In the genomic region with DNA sequence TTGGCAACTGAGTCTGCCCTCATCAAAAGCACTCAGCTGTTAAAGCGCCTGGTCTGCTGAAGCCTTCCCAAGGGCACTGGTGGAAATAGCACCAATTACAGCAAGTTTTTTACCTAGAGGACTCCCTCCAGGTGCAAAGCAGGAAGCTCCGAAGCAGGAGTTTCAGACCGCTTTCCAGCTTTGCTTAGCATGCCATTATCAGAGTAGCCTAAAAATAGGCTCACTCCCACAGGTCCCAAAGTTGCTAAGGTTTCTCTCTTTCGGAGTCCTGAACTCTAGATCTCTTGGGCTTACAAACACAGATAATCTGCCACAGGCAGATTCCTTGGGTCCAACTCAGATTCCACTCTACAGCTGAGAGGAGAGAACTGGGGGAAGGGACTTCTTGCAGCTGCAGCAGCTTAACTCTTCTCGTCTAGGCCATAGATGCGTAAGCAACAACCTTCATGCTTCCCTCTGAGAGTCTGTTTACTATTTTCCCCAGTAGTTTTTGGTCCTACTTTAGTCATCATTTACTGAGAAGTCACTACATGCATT, we compare ENCODE assay signal across 19 cellular contexts. TPM values are rescaled to one million over a fixed set of nuclear protein-coding genes. Genes with fewer than 3 reads are reported as not detected.
DNase-seq lines count a peak whose midpoint lies in the region; ATAC-seq and TF ChIP-seq lines count a peak whose summit lies in the region.
"Had no signal": no experiment of that assay in that cellular context is flagged by ENCODE, and none has a peak within 500 bp of the region (broad histone marks: within the 10 kb centered on the region; RNA-seq: fewer than 3 reads in every experiment).

No MANE protein-coding gene starts in this region.

- H3K4me1 ChIP-seq in cardiac muscle cell (ENCODE audit: low read depth) (peaks cover 18% of the 10 kb centered on the region), esophagus muscularis mucosa (peaks cover 0 to 3% (median 0%) of the 10 kb centered on the region in 4 donors)

- no peaks in the 10 kb centered on the region for H3K9me3 ChIP-seq in cardiac muscle cell (ENCODE audit: low read depth)
- H3K9me3 ChIP-seq in esophagus muscularis mucosa: no peaks in the 10 kb centered on the region

- intact Hi-C loops in left cardiac atrium (cut with DNase I) (no loop called here), esophagus muscularis mucosa (cut with DNase I) (no loop called here)

- no peaks in the 10 kb centered on the region for H3K36me3 Mint-ChIP-seq in osteocyte (ENCODE audit: unreplicated experiment)
- H3K36me3 Mint-ChIP-seq: IgD-negative memory B cell had no signal

- no peak for TF ChIP-seq CTCF in cardiac muscle cell (IDR thresholded peaks at IDR 0.05; ENCODE audit: low read depth, low read length)
- no peak for TF ChIP-seq CTCF in esophagus muscularis mucosa (IDR thresholded peaks at IDR 0.05)
- TF ChIP-seq CTCF in osteocyte (IDR thresholded peaks at IDR 0.05): no peak
- TF ChIP-seq CTCF in brain microvascular endothelial cell (IDR thresholded peaks at IDR 0.05; ENCODE audit: low read depth, low read length, missing control alignments): no peak

- TF ChIP-seq EP300 in esophagus muscularis mucosa (IDR thresholded peaks at IDR 0.05): no peak

- H3K27ac Mint-ChIP-seq in osteocyte (ENCODE audit: unreplicated experiment): no peak overlapping the region
- H3K27ac Mint-ChIP-seq: B cell; CD4-positive, alpha-beta T cell; H9; IgD-negative memory B cell had no signal

- H3K27me3 ChIP-seq in cardiac muscle cell (no peaks in the 10 kb centered on the region), esophagus muscularis mucosa (no peaks in the 10 kb centered on the region), brain microvascular endothelial cell (replicated peaks) (no peaks in the 10 kb centered on the region)

- H3K36me3 ChIP-seq in cardiac muscle cell (no peaks in the 10 kb centered on the region), esophagus muscularis mucosa (no peaks in the 10 kb centered on the region), brain microvascular endothelial cell (replicated peaks) (no peaks in the 10 kb centered on the region)

- DNase-seq in cardiac muscle cell (ENCODE audit: low read depth in 1 of 2, low spot score in 1 of 2) (peak; percentile 13 to 43), left cardiac atrium (no peak), esophagus muscularis mucosa (ENCODE audit: extremely low spot score) (peak; percentile 70), osteocyte (ENCODE audit: extremely low spot score, unreplicated experiment) (peak; percentile 40), AML-193 (lab: John Stamatoyannopoulos, UW) (no peak), brain microvascular endothelial cell (no peak)
- DNase-seq: 8988T; C1 segment of cervical spinal cord; Calu3; CD4-positive, alpha-beta T cell; DMS 273 treated with DMSO at 0.1 percent for 48 hours; GM23248; H9 had no signal

- 90% methylated on average over 6 of the region's 6 CpGs for WGBS in esophagus muscularis mucosa

- no peaks in the 10 kb centered on the region for H3K4me1 Mint-ChIP-seq in osteocyte (ENCODE audit: unreplicated experiment)
- H3K4me1 Mint-ChIP-seq: B cell had no signal

- H3K4me3 Mint-ChIP-seq in osteocyte (ENCODE audit: unreplicated experiment): no peak overlapping the region
- H3K4me3 Mint-ChIP-seq: B cell; CD4-positive, alpha-beta T cell; H9; IgD-negative memory B cell had no signal

- in situ Hi-C loops in brain microvascular endothelial cell (cut with HindIII; ENCODE audit: low pct_ligation_motif_present, low sequenced_read_pairs): no loop called here

- H3K27me3 Mint-ChIP-seq in osteocyte (ENCODE audit: unreplicated experiment): peaks cover 18% of the 10 kb centered on the region
- H3K27me3 Mint-ChIP-seq: CD4-positive, alpha-beta T cell; IgD-negative memory B cell had no signal

- no peak for TF ChIP-seq POLR2A in esophagus muscularis mucosa (IDR thresholded peaks at IDR 0.05; ENCODE audit: low read depth)

- H3K27ac ChIP-seq in cardiac muscle cell: peak overlapping the region; percentile 86
- no peak overlapping the region for H3K27ac ChIP-seq in esophagus muscularis mucosa (replicated peaks in 1 of 4)
- no peak overlapping the region for H3K27ac ChIP-seq in brain microvascular endothelial cell
- H3K27ac ChIP-seq: GM23248 had no signal

- ATAC-seq in left cardiac atrium: no peak
- no peak for ATAC-seq in HG03159 (IDR thresholded peaks at IDR 0.05; ENCODE audit: unreplicated experiment)
- ATAC-seq: GM12878 had no signal

- H3K9me3 Mint-ChIP-seq in osteocyte (ENCODE audit: unreplicated experiment): no peaks in the 10 kb centered on the region
- H3K9me3 Mint-ChIP-seq: CD4-positive, alpha-beta T cell; H9; IgD-negative memory B cell had no signal

- H3K4me3 ChIP-seq in cardiac muscle cell (no peak overlapping the region), esophagus muscularis mucosa (no peak overlapping the region), brain microvascular endothelial cell (ENCODE audit: low read depth, low read length) (no peak overlapping the region)
- H3K4me3 ChIP-seq: GM12878, GM23248 had no signal

RNA-seq across cellular contexts. Expression of a gene that starts 22.4 kb away (rescaled TPM):
- total RNA-seq in cardiac muscle cell (0.39 and 1.1 TPM in 2 replicates), left cardiac atrium (under 1 TPM; 0.31 to 0.65 TPM), esophagus muscularis mucosa (1 to 10 TPM in 1 of 4 donors, under 1 TPM in 2, not detected in 1; 0.23 to 1.7 (median 0.78) TPM), osteocyte (0.31 and 0.40 TPM in 2 replicates)
- 0.21 and 1.9 TPM in 2 replicates for polyA plus RNA-seq in cardiac muscle cell
- total RNA-seq: G401, HT1080 had no signal

RNA-seq across cellular contexts. Expression of a gene that starts 23.0 kb away (rescaled TPM):
- total RNA-seq in cardiac muscle cell (54.5 and 144 TPM in 2 replicates), left cardiac atrium (10 to 100 TPM; 33.5 to 36.8 TPM), esophagus muscularis mucosa (100 to 1,000 TPM in 2 of 4 donors, 10 to 100 TPM in 2; 59.1 to 105 (median 90.6) TPM), osteocyte (41.7 TPM in 2 replicates)
- polyA plus RNA-seq in cardiac muscle cell: 93.4 and 102 TPM in 2 replicates

RNA-seq across cellular contexts. Expression of a gene that starts 29.7 kb away (rescaled TPM):
- 1.8 and 3.2 TPM in 2 replicates for total RNA-seq in cardiac muscle cell
- 4.2 and 7.1 TPM in 2 replicates for polyA plus RNA-seq in cardiac muscle cell
- 1 to 10 TPM; 1.4 to 2.3 TPM for total RNA-seq in left cardiac atrium
- total RNA-seq in esophagus muscularis mucosa: 1 to 10 TPM in 3 of 4 donors, under 1 TPM in 1; 0.99 to 4.1 (median 1.7) TPM
- total RNA-seq in osteocyte: 3.3 and 4.1 TPM in 2 replicates

RNA-seq across cellular contexts. Expression of a gene that starts 52.8 kb away (rescaled TPM):
- total RNA-seq in cardiac muscle cell (8.1 and 14.9 TPM in 2 replicates), left cardiac atrium (1 to 10 TPM; 6.3 to 7.9 TPM), esophagus muscularis mucosa (1 to 10 TPM; 1.8 to 5.3 (median 3.4) TPM), osteocyte (not detected in 2 replicates)
- 16.3 and 21.8 TPM in 2 replicates for polyA plus RNA-seq in cardiac muscle cell
- total RNA-seq: B cell had no signal
- polyA plus RNA-seq: IgD-negative memory B cell had no signal

Comparison
In these comparisons a context has a peak if more than half of its experiments do, and no peak if none do; other contexts are left out.
1. DNase-seq: peak in cardiac muscle cell (2 of 2), esophagus muscularis mucosa (single experiment) and osteocyte (single experiment); none in left cardiac atrium (single experiment), AML-193 (0 of 2) and brain microvascular endothelial cell (single experiment).